ENCODE assay signal across 23 cellular contexts in the genomic region with DNA sequence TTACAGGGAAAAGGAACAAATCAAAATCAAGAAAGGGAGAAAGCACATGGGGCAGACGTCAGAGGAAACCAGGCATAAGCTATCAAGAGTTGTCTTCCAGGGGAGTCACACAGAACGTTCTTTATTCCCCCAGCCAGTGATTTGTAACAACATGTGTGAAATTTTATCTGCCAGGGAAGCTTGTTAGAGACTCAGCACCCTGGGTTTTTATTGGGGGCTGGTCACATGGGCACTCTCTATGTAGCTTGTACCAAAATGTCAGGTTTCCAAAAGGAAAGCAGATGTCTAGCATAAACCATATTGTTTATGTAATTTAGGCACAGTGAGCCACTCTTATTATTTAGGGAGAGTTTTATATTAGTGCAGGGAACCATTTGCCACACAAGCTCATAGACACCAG.
"Had no signal": no experiment of that assay in that cellular context is flagged by ENCODE, and none has a peak within 500 bp of the region (broad histone marks: within the 10 kb centered on the region; RNA-seq: fewer than 3 reads in every experiment).

No MANE protein-coding gene starts in this region.

- DNase-seq: cortex of kidney; effector memory CD8-positive, alpha-beta T cell; erythroblast; esophagus squamous epithelium; gastrocnemius medialis; head of caudate nucleus; kidney; left lung; mesenchymal stem cell; midbrain; naive thymus-derived CD4-positive, alpha-beta T cell; pancreas; right lobe of liver; small intestine; stimulated activated CD4-positive, alpha-beta T cell treated with anti-CD3 and anti-CD28 coated beads, Interleukin-1b, Interleukin-23, amount 100 ng/mL, for 48 hours; stimulated activated CD4-positive, alpha-beta T cell treated with anti-CD3 and anti-CD28 coated beads, Interleukin-4, amount 100 ng/mL, for 1 hour; stimulated activated CD8-positive, alpha-beta memory T cell treated with anti-CD3 and anti-CD28 coated beads, Interleukin-4, amount 100 ng/mL, for 48 hours; stimulated activated naive CD4-positive, alpha-beta T cell; stimulated activated naive CD8-positive, alpha-beta T cell treated with anti-CD3 and anti-CD28 coated beads, Interleukin-15, amount 100 ng/mL, for 72 hours; trophoblast cell had no signal

- H3K27ac ChIP-seq: esophagus squamous epithelium, gastrocnemius medialis, left lung, neutrophil, pancreas, right lobe of liver, suprapubic skin, vagina had no signal

- H3K27me3 ChIP-seq: esophagus squamous epithelium, gastrocnemius medialis, left lung, neutrophil, pancreas, right lobe of liver, suprapubic skin, vagina had no signal

- H3K36me3 ChIP-seq: esophagus squamous epithelium, gastrocnemius medialis, left lung, neutrophil, pancreas, right lobe of liver, suprapubic skin, vagina had no signal

- H3K4me3 ChIP-seq: esophagus squamous epithelium, gastrocnemius medialis, left lung, pancreas, right lobe of liver, suprapubic skin, vagina had no signal

- H3K4me1 ChIP-seq: esophagus squamous epithelium, gastrocnemius medialis, left lung, pancreas, right lobe of liver, suprapubic skin, vagina had no signal
